Comparison of ENCODE assay signal across 18 cellular contexts in the genomic region with DNA sequence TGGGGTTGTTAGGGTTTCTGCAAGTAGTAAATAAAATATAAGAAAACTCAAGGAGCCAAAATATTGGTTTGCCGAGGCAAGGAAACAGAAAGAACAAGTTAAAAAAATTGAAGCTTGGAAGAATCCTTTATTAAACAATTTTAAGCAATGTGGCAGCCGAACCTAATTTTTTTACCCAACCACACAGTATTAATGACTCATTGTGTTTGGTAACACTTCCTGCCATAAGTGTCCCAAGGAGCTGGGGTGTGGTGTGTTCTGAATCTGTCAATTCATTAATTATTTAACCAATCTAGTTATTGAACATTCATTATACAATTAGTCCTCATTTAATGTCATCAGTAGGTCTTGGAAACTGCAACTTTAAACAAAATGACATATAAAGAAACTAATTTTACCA. TPM values are rescaled to one million over a fixed set of nuclear protein-coding genes. Genes with fewer than 3 reads are reported as not detected.
DNase-seq lines count a peak whose midpoint lies in the region; ATAC-seq, FAIRE-seq and TF ChIP-seq lines count a peak whose summit lies in the region.
"Had no signal": no experiment of that assay in that cellular context is flagged by ENCODE, and none has a peak within 500 bp of the region (broad histone marks: within the 10 kb centered on the region; RNA-seq: fewer than 3 reads in every experiment).

No MANE protein-coding gene starts in this region.

- no peaks in the 10 kb centered on the region for H3K4me1 ChIP-seq in breast epithelium
- peaks cover 6% of the 10 kb centered on the region; the same call in 1 of the 2 replicates for H3K4me1 ChIP-seq in PC-9 (replicated peaks; ENCODE audit: insufficient read depth)
- H3K4me1 ChIP-seq in right atrium auricular region = no peaks in the 10 kb centered on the region
- H3K4me1 ChIP-seq: esophagus muscularis mucosa, uterus had no signal

- intact Hi-C loops in MCF 10A (cut with micrococcal nuclease) (no loop called here), breast epithelium (cut with DNase I; ENCODE audit: low total_unique reads) (no loop called here), PC-9 (cut with micrococcal nuclease; ENCODE audit: unreplicated experiment) (no loop called here), left cardiac atrium (cut with DNase I) (loop anchor here in 1 of 2 donors (5.0 kb wide), 1 partner anchor 103 kb away; no protein-coding TSS in a partner anchor)

- no peak for TF ChIP-seq POLR2A in breast epithelium (IDR thresholded peaks at IDR 0.05)

- no peak for ATAC-seq in HG02763 (IDR thresholded peaks at IDR 0.05; ENCODE audit: unreplicated experiment)
- no peak for ATAC-seq in left cardiac atrium

- no peaks in the 10 kb centered on the region for H3K36me3 Mint-ChIP-seq in MCF 10A (ENCODE audit: insufficient read depth, unreplicated experiment)
- H3K36me3 Mint-ChIP-seq: CD8-positive, alpha-beta memory T cell had no signal

- H3K9me3 Mint-ChIP-seq in MCF 10A (ENCODE audit: unreplicated experiment) = no peaks in the 10 kb centered on the region
- H3K9me3 Mint-ChIP-seq: activated CD4-positive, alpha-beta memory T cell treated with anti-CD3 and anti-CD28 coated beads, Interleukin-2, amount 10 ng/mL, durations not matched to agents 7 days and 5 days had no signal

- BruUV-seq in MCF 10A (replicated peaks; lab: Mats Ljungman, UMichigan) = no TSS peak
- no TSS peak for BruUV-seq in PC-9 (replicated peaks; lab: Mats Ljungman, UMichigan)

- H3K4me2 ChIP-seq in PC-9 = 0 out of 2 replicates have a peak overlapping the region, but pooled peaks have one; percentile 29

- no peak for TF ChIP-seq CTCF in MCF 10A (IDR thresholded peaks at IDR 0.05; ENCODE audit: unreplicated experiment)
- no peak for TF ChIP-seq CTCF in breast epithelium (IDR thresholded peaks at IDR 0.05)
- no peak for TF ChIP-seq CTCF in PC-9 (conservative IDR thresholded peaks at IDR 0.05)
- no peak for TF ChIP-seq CTCF in fibroblast of pulmonary artery (IDR thresholded peaks at IDR 0.05; ENCODE audit: low read length, missing control alignments)
- TF ChIP-seq CTCF in right atrium auricular region (IDR thresholded peaks at IDR 0.05) = no peak

- no peaks in the 10 kb centered on the region for H3K9me2 ChIP-seq in PC-9 (ENCODE audit: insufficient read depth)

- H4K20me1 ChIP-seq in PC-9 (ENCODE audit: insufficient read depth) = no peaks in the 10 kb centered on the region

- H3F3A ChIP-seq in PC-9 (ENCODE audit: insufficient read depth, low read depth) = no peaks in the 10 kb centered on the region

- no peak overlapping the region for H3K4me3 ChIP-seq in breast epithelium
- no peak overlapping the region for H3K4me3 ChIP-seq in PC-9
- H3K4me3 ChIP-seq in fibroblast of pulmonary artery (replicated peaks; ENCODE audit: low read depth, low read length) = no peak overlapping the region
- no peak overlapping the region for H3K4me3 ChIP-seq in right atrium auricular region
- H3K4me3 ChIP-seq: esophagus muscularis mucosa, uterus had no signal

- H3K4me3 Mint-ChIP-seq in MCF 10A (ENCODE audit: unreplicated experiment) = peak overlapping the region; percentile 26
- H3K4me3 Mint-ChIP-seq: activated CD4-positive, alpha-beta memory T cell treated with anti-CD3 and anti-CD28 coated beads, Interleukin-2, amount 10 ng/mL, durations not matched to agents 7 days and 5 days; CD8-positive, alpha-beta memory T cell had no signal

- H3K9me3 ChIP-seq in breast epithelium = no peaks in the 10 kb centered on the region
- H3K9me3 ChIP-seq in PC-9 (ENCODE audit: insufficient read depth, low read depth) = no peaks in the 10 kb centered on the region
- H3K9me3 ChIP-seq in right atrium auricular region = no peaks in the 10 kb centered on the region
- H3K9me3 ChIP-seq: esophagus muscularis mucosa, uterus had no signal

- FAIRE-seq in urothelium cell line (lab: Jason Lieb, UNC) = no peak

- CTCF ChIA-PET in MCF 10A (lab: Yijun Ruan, JAX) (interaction anchor here (0.7 to 12.7 kb wide), 9 partner anchors 19 to 1718 kb away, joined by 3 to 92 read pairs (median 5); partner anchors contain the start of gene CPE), PC-9 (lab: Charles Lee) (no interaction called here)

- H3K36me3 ChIP-seq in breast epithelium (no peaks in the 10 kb centered on the region), PC-9 (ENCODE audit: low read depth) (no peaks in the 10 kb centered on the region), right atrium auricular region (no peaks in the 10 kb centered on the region)
- H3K36me3 ChIP-seq: esophagus muscularis mucosa, uterus had no signal

- POLR2A ChIA-PET in MCF 10A (lab: Yijun Ruan, JAX) = interaction anchor here (0.6 to 3.0 kb wide), 16 partner anchors 10 to 246 kb away, joined by 3 to 13 read pairs (median 4); partner anchors contain the start of genes MSMO1 and TMEM192
- POLR2A ChIA-PET in PC-9 (lab: Charles Lee; ENCODE audit: unreplicated experiment) = interaction anchor here (0.5 kb wide), 1 partner anchor 19 kb away, joined by 3 read pairs; the partner anchor contains the start of gene CPE

- DNase-seq in MCF 10A (ENCODE audit: unreplicated experiment) (peak; percentile 81), breast epithelium (ENCODE audit: low spot score in 2 of 2) (no peak), PC-9 (no peak), fibroblast of pulmonary artery (ENCODE audit: low read depth) (peak; percentile 44), urothelium cell line (ENCODE audit: low spot score) (peak; percentile 26), right atrium auricular region (ENCODE audit: low spot score) (no peak), left cardiac atrium (no peak)
- DNase-seq: 8988T; activated CD4-positive, alpha-beta memory T cell treated with anti-CD3 and anti-CD28 coated beads, Interleukin-2, amount 10 ng/mL, durations not matched to agents 7 days and 5 days; activated effector memory CD4-positive, alpha-beta T cell treated with Interleukin-2 at 50 U/mL for 16 hours; CD8-positive, alpha-beta memory T cell; dermis blood vessel endothelial cell; GDM1; KG1; stimulated activated naive CD4-positive, alpha-beta T cell; uterus had no signal

- H2AFZ ChIP-seq in PC-9 = no peak overlapping the region

- H3K27me3 ChIP-seq in breast epithelium (no peaks in the 10 kb centered on the region), PC-9 (ENCODE audit: insufficient read depth, low read depth) (no peaks in the 10 kb centered on the region), right atrium auricular region (no peaks in the 10 kb centered on the region)
- H3K27me3 ChIP-seq: esophagus muscularis mucosa, uterus had no signal

- peak overlapping the region; percentile 55 for H3K27ac Mint-ChIP-seq in MCF 10A (ENCODE audit: low read depth, unreplicated experiment)
- H3K27ac Mint-ChIP-seq: activated CD4-positive, alpha-beta memory T cell treated with anti-CD3 and anti-CD28 coated beads, Interleukin-2, amount 10 ng/mL, durations not matched to agents 7 days and 5 days had no signal

- no peaks in the 10 kb centered on the region for H3K79me2 ChIP-seq in PC-9 (ENCODE audit: low read depth)

- H3K27me3 Mint-ChIP-seq in MCF 10A (ENCODE audit: insufficient read depth, unreplicated experiment) = no peaks in the 10 kb centered on the region

- peak overlapping the region in 1 of 2 donors; percentile 25 for H3K27ac ChIP-seq in breast epithelium
- H3K27ac ChIP-seq in PC-9 = no peak overlapping the region
- H3K27ac ChIP-seq in right atrium auricular region = no peak overlapping the region
- H3K27ac ChIP-seq: esophagus muscularis mucosa, uterus had no signal

- peaks cover 38% of the 10 kb centered on the region for H3K4me1 Mint-ChIP-seq in MCF 10A (ENCODE audit: insufficient read depth, unreplicated experiment)
- H3K4me1 Mint-ChIP-seq: activated CD4-positive, alpha-beta memory T cell treated with anti-CD3 and anti-CD28 coated beads, Interleukin-2, amount 10 ng/mL, durations not matched to agents 7 days and 5 days; CD8-positive, alpha-beta memory T cell had no signal

RNA-seq across cellular contexts. Expression of gene CPE, which starts 19.3 kb away (rescaled TPM):
- total RNA-seq in MCF 10A (2022) (8.3 and 9.1 TPM in 2 replicates), breast epithelium (100 to 1,000 TPM; 106 to 129 (median 114) TPM), PC-9 (2021) (1.3 and 1.4 TPM in 2 replicates), right atrium auricular region (10 to 100 TPM; 56.8 to 93.6 TPM), left cardiac atrium (10 to 100 TPM; 84.8 to 92.5 TPM)
- total RNA-seq: activated CD4-positive, alpha-beta memory T cell treated with anti-CD3 and anti-CD28 coated beads, Interleukin-2, amount 10 ng/mL, durations not matched to agents 7 days and 5 days; CD8-positive, alpha-beta memory T cell had no signal

RNA-seq across cellular contexts. Expression of gene MSMO1, which starts 32.0 kb away (rescaled TPM):
- total RNA-seq in MCF 10A (2022) (80.4 and 94.9 TPM in 2 replicates), breast epithelium (10 to 100 TPM; 11.8 to 35.3 (median 24.6) TPM), PC-9 (2021) (111 and 117 TPM in 2 replicates), right atrium auricular region (10 to 100 TPM; 11.3 to 20.3 TPM), left cardiac atrium (10 to 100 TPM; 16.8 to 22.9 TPM)

Comparison
In these comparisons a context has a peak if more than half of its experiments do, and no peak if none do; other contexts are left out.
1. DNase-seq: peak in MCF 10A (single experiment), fibroblast of pulmonary artery (single experiment) and urothelium cell line (single experiment); none in breast epithelium (0 of 2), PC-9 (0 of 2), right atrium auricular region (single experiment) and left cardiac atrium (single experiment).